10 cellular contexts compared by ENCODE assay signal in genomic region chr12:118237053-118237665, GRCh38.
DNase-seq lines count a peak whose midpoint lies in the region; ATAC-seq and TF ChIP-seq lines count a peak whose summit lies in the region.
"Had no signal": no experiment of that assay in that cellular context is flagged by ENCODE, and none has a peak within 500 bp of the region (broad histone marks: within the 10 kb centered on the region; RNA-seq: fewer than 3 reads in every experiment).

No MANE protein-coding gene starts in this region.

- no peak overlapping the region for H3K4me3 Mint-ChIP-seq in stimulated activated naive CD8-positive, alpha-beta T cell treated with anti-CD3 and anti-CD28 coated beads, Interleukin-15, Interleukin-2, amounts not matched to agents 100 ng/mL and 50 ng/mL, for 24 hours
- no peak overlapping the region for H3K4me3 Mint-ChIP-seq in osteocyte (ENCODE audit: unreplicated experiment)
- H3K4me3 Mint-ChIP-seq: activated naive CD8-positive, alpha-beta T cell treated with anti-CD3 and anti-CD28 coated beads, Interleukin-2, amount 10 ng/mL, durations not matched to agents 7 days and 5 days had no signal

- no peak for ATAC-seq in stimulated activated naive CD8-positive, alpha-beta T cell treated with anti-CD3 and anti-CD28 coated beads, Interleukin-15, Interleukin-2, amounts not matched to agents 100 U/mL and 50 U/mL, for 24 hours
- ATAC-seq in HG02981 (IDR thresholded peaks at IDR 0.05; ENCODE audit: unreplicated experiment) (peak; percentile 94), RWPE2 (ENCODE audit: low read depth) (no peak)

- H3K27ac Mint-ChIP-seq in stimulated activated naive CD8-positive, alpha-beta T cell treated with anti-CD3 and anti-CD28 coated beads, Interleukin-15, Interleukin-2, amounts not matched to agents 100 ng/mL and 50 ng/mL, for 24 hours: peak overlapping the region; percentile 87
- no peak overlapping the region for H3K27ac Mint-ChIP-seq in osteocyte (ENCODE audit: unreplicated experiment)
- H3K27ac Mint-ChIP-seq: activated naive CD8-positive, alpha-beta T cell treated with anti-CD3 and anti-CD28 coated beads, Interleukin-2, amount 10 ng/mL, durations not matched to agents 7 days and 5 days had no signal

- H3K4me3 ChIP-seq in RWPE2 (ENCODE audit: severe bottlenecking): no peak overlapping the region
- no peak overlapping the region for H3K4me3 ChIP-seq in ovary
- no peak overlapping the region for H3K4me3 ChIP-seq in SJCRH30

- H3K4me1 ChIP-seq in RWPE2 (ENCODE audit: insufficient read depth, poor library complexity, severe bottlenecking): peaks cover 30% of the 10 kb centered on the region
- no peaks in the 10 kb centered on the region for H3K4me1 ChIP-seq in ovary (ENCODE audit: insufficient read depth)
- H3K4me1 ChIP-seq in SJCRH30: no peaks in the 10 kb centered on the region

- intact Hi-C loops in ovary (cut with DNase I): no loop called here

- H3K9me3 ChIP-seq in RWPE2 (ENCODE audit: severe bottlenecking) (no peaks in the 10 kb centered on the region), ovary (no peaks in the 10 kb centered on the region), SJCRH30 (replicated peaks) (no peaks in the 10 kb centered on the region)

- H3K27me3 Mint-ChIP-seq in stimulated activated naive CD8-positive, alpha-beta T cell treated with anti-CD3 and anti-CD28 coated beads, Interleukin-15, Interleukin-2, amounts not matched to agents 100 ng/mL and 50 ng/mL, for 24 hours: no peaks in the 10 kb centered on the region
- H3K27me3 Mint-ChIP-seq in osteocyte (ENCODE audit: unreplicated experiment): no peaks in the 10 kb centered on the region
- H3K27me3 Mint-ChIP-seq: activated naive CD8-positive, alpha-beta T cell treated with anti-CD3 and anti-CD28 coated beads, Interleukin-2, amount 10 ng/mL, durations not matched to agents 7 days and 5 days had no signal

- peaks cover 18% of the 10 kb centered on the region for H3K4me1 Mint-ChIP-seq in stimulated activated naive CD8-positive, alpha-beta T cell treated with anti-CD3 and anti-CD28 coated beads, Interleukin-15, Interleukin-2, amounts not matched to agents 100 ng/mL and 50 ng/mL, for 24 hours (ENCODE audit: low read depth)
- H3K4me1 Mint-ChIP-seq in osteocyte (ENCODE audit: unreplicated experiment): no peaks in the 10 kb centered on the region

- H3K27me3 ChIP-seq in RWPE2 (ENCODE audit: insufficient read depth, poor library complexity, severe bottlenecking) (no peaks in the 10 kb centered on the region), ovary (no peaks in the 10 kb centered on the region), SJCRH30 (no peaks in the 10 kb centered on the region)

- H3K36me3 Mint-ChIP-seq in stimulated activated naive CD8-positive, alpha-beta T cell treated with anti-CD3 and anti-CD28 coated beads, Interleukin-15, Interleukin-2, amounts not matched to agents 100 ng/mL and 50 ng/mL, for 24 hours (ENCODE audit: low read depth): peaks cover 49% of the 10 kb centered on the region
- H3K36me3 Mint-ChIP-seq in osteocyte (ENCODE audit: unreplicated experiment): peaks cover 3% of the 10 kb centered on the region

- no peak for TF ChIP-seq CTCF in RWPE2 (IDR thresholded peaks at IDR 0.05; ENCODE audit: poor library complexity, severe bottlenecking)
- TF ChIP-seq CTCF in ovary (IDR thresholded peaks at IDR 0.05): no peak
- TF ChIP-seq CTCF in osteocyte (IDR thresholded peaks at IDR 0.05): no peak

- H3K9me3 Mint-ChIP-seq in stimulated activated naive CD8-positive, alpha-beta T cell treated with anti-CD3 and anti-CD28 coated beads, Interleukin-15, Interleukin-2, amounts not matched to agents 100 ng/mL and 50 ng/mL, for 24 hours: no peaks in the 10 kb centered on the region
- H3K9me3 Mint-ChIP-seq in osteocyte (ENCODE audit: unreplicated experiment): no peaks in the 10 kb centered on the region
- H3K9me3 Mint-ChIP-seq: activated naive CD8-positive, alpha-beta T cell treated with anti-CD3 and anti-CD28 coated beads, Interleukin-2, amount 10 ng/mL, durations not matched to agents 7 days and 5 days had no signal

- H3K27ac ChIP-seq in RWPE2 (ENCODE audit: poor library complexity, severe bottlenecking): peak overlapping the region; percentile 86
- no peak overlapping the region for H3K27ac ChIP-seq in ovary
- H3K27ac ChIP-seq in SJCRH30: no peak overlapping the region
- H3K27ac ChIP-seq: C4-2B had no signal

- DNase-seq in stimulated activated naive CD8-positive, alpha-beta T cell treated with anti-CD3 and anti-CD28 coated beads, Interleukin-15, Interleukin-2, amounts not matched to agents 100 U/mL and 50 U/mL, for 24 hours: no peak
- DNase-seq in RWPE2 (ENCODE audit: low spot score) (no peak), ovary (no peak), SJCRH30 (no peak), osteocyte (ENCODE audit: extremely low spot score, unreplicated experiment) (no peak)
- DNase-seq in activated T-cell treated with anti-CD3 and anti-CD28 coated beads, Interleukin-2, amount 50 U/mL, for 48 hours: no peak
- DNase-seq: activated naive CD8-positive, alpha-beta T cell treated with anti-CD3 and anti-CD28 coated beads, Interleukin-2, amount 10 ng/mL, durations not matched to agents 7 days and 5 days had no signal

- WGBS in ovary, 3 donors: 29 to 63% (median 43%) methylated on average over 1 of the region's 1 CpG

- H3K36me3 ChIP-seq in RWPE2 (ENCODE audit: low read depth) (peaks cover 59% of the 10 kb centered on the region), ovary (no peaks in the 10 kb centered on the region), SJCRH30 (no peaks in the 10 kb centered on the region)

- no peak for TF ChIP-seq EP300 in ovary (IDR thresholded peaks at IDR 0.05)

- no peak for TF ChIP-seq POLR2A in ovary (IDR thresholded peaks at IDR 0.05)
